In genomic region chr7:1055491-1056005, GRCh38 we compare ENCODE assay signal across 13 cellular contexts.
DNase-seq lines count a peak whose midpoint lies in the region; ATAC-seq and TF ChIP-seq lines count a peak whose summit lies in the region.
"Had no signal": no experiment of that assay in that cellular context is flagged by ENCODE, and none has a peak within 500 bp of the region (broad histone marks: within the 10 kb centered on the region; RNA-seq: fewer than 3 reads in every experiment).

No MANE protein-coding gene starts in this region.

- H4K20me1 ChIP-seq in BLaER1 (peaks cover 38% of the 10 kb centered on the region), Loucy (ENCODE audit: insufficient read depth, low read length, poor library complexity, severe bottlenecking) (peaks cover 12% of the 10 kb centered on the region)

- H3K9me3 ChIP-seq in BLaER1 (no peaks in the 10 kb centered on the region), Loucy (ENCODE audit: insufficient read depth, low read depth, low read length) (no peaks in the 10 kb centered on the region)

- H3K36me3 ChIP-seq in BLaER1 (peaks cover 16% of the 10 kb centered on the region), Loucy (ENCODE audit: insufficient read depth, low read length) (no peaks in the 10 kb centered on the region), rectal smooth muscle tissue (ENCODE audit: control insufficient read depth, insufficient read depth, low read length) (no peaks in the 10 kb centered on the region)
- H3K36me3 ChIP-seq: cardiac muscle cell had no signal

- H3K4me1 ChIP-seq in BLaER1 = peaks cover 95% of the 10 kb centered on the region
- H3K4me1 ChIP-seq in Loucy (ENCODE audit: insufficient read depth, low read length, poor library complexity, severe bottlenecking) = peaks cover 56% of the 10 kb centered on the region
- H3K4me1 ChIP-seq in rectal smooth muscle tissue (ENCODE audit: control insufficient read depth, insufficient read depth, low read length) = peaks cover 28% of the 10 kb centered on the region

- H3K4me1 Mint-ChIP-seq in dendritic cell treated with granulocyte-macrophage colony-stimulating factor and Interleukin-4, amounts not matched to agents 40 ng/mL and 50 ng/mL, for 4 days (ENCODE audit: low read depth) = peaks cover 69% of the 10 kb centered on the region

- peak overlapping the region; percentile 77 for H3K27ac Mint-ChIP-seq in dendritic cell treated with granulocyte-macrophage colony-stimulating factor and Interleukin-4, amounts not matched to agents 40 ng/mL and 50 ng/mL, for 4 days

- H3K36me3 Mint-ChIP-seq in dendritic cell treated with granulocyte-macrophage colony-stimulating factor and Interleukin-4, amounts not matched to agents 40 ng/mL and 50 ng/mL, for 4 days (ENCODE audit: low read depth) = peaks cover 51% of the 10 kb centered on the region

- TF ChIP-seq CTCF in Loucy (conservative IDR thresholded peaks at IDR 0.05; ENCODE audit: low read length) = no peak

- H3K9ac ChIP-seq in BLaER1 = peak overlapping the region; percentile 86
- H3K9ac ChIP-seq in Loucy (ENCODE audit: low read depth, low read length, poor library complexity, severe bottlenecking) = peak overlapping the region; percentile 98
- peak overlapping the region; percentile 29 for H3K9ac ChIP-seq in rectal smooth muscle tissue (ENCODE audit: low read length)

- peaks cover 48% of the 10 kb centered on the region for H3K79me2 ChIP-seq in Loucy (ENCODE audit: insufficient read depth, low read length)

- DNase-seq in central memory CD4-positive, alpha-beta T cell = no peak
- DNase-seq in NCI-H1105 treated with DMSO at 0.1 percent for 48 hours (lab: John Stamatoyannopoulos, UW) = no peak
- DNase-seq: NCI-H1436, NCI-H82 had no signal

- H3K4me2 ChIP-seq in BLaER1 (peak overlapping the region; percentile 100), Loucy (ENCODE audit: low read depth, low read length, poor library complexity, severe bottlenecking) (peak overlapping the region; percentile 95)

- intact Hi-C loops in dendritic cell treated with granulocyte-macrophage colony-stimulating factor and Interleukin-4, amounts not matched to agents 40 ng/mL and 50 ng/mL, for 4 days (cut with micrococcal nuclease) = no loop called here

- H3K4me3 Mint-ChIP-seq in dendritic cell treated with granulocyte-macrophage colony-stimulating factor and Interleukin-4, amounts not matched to agents 40 ng/mL and 50 ng/mL, for 4 days = peak overlapping the region; percentile 66

- H3K9me3 Mint-ChIP-seq in dendritic cell treated with granulocyte-macrophage colony-stimulating factor and Interleukin-4, amounts not matched to agents 40 ng/mL and 50 ng/mL, for 4 days = no peaks in the 10 kb centered on the region

- ATAC-seq in GM21528 (IDR thresholded peaks at IDR 0.05; ENCODE audit: low FRiP score, unreplicated experiment) (no peak), HG02852 (IDR thresholded peaks at IDR 0.05; ENCODE audit: unreplicated experiment) (no peak)
- ATAC-seq: GM12878, SK-N-SH treated with all-trans-retinoic acid at 6 μM for 48 hours had no signal

- H3K9me2 ChIP-seq in Loucy (replicated peaks; ENCODE audit: low read depth, low read length) = no peaks in the 10 kb centered on the region

- H3K27me3 ChIP-seq in BLaER1 (no peaks in the 10 kb centered on the region), Loucy (ENCODE audit: insufficient read depth, low read length, poor library complexity, severe bottlenecking) (no peaks in the 10 kb centered on the region), rectal smooth muscle tissue (ENCODE audit: control insufficient read depth, insufficient read depth, low read length) (peaks cover 3% of the 10 kb centered on the region)
- H3K27me3 ChIP-seq: cardiac muscle cell had no signal

- peaks cover 6% of the 10 kb centered on the region for H3F3A ChIP-seq in Loucy (ENCODE audit: low read depth)

- H3K27ac ChIP-seq in BLaER1 (peak overlapping the region; percentile 94), rectal smooth muscle tissue (ENCODE audit: low read depth, low read length) (peak overlapping the region; percentile 82)
- H3K27ac ChIP-seq: cardiac muscle cell had no signal

- 0 out of 2 replicates have a peak overlapping the region, but pooled peaks have one; percentile 22 for H2AFZ ChIP-seq in Loucy (ENCODE audit: low read length)

- H3K27me3 Mint-ChIP-seq in dendritic cell treated with granulocyte-macrophage colony-stimulating factor and Interleukin-4, amounts not matched to agents 40 ng/mL and 50 ng/mL, for 4 days = peaks cover 76% of the 10 kb centered on the region

- H3K4me3 ChIP-seq in BLaER1 (peak overlapping the region; percentile 73), Loucy (ENCODE audit: low read length, poor library complexity, severe bottlenecking) (peak overlapping the region; percentile 87), rectal smooth muscle tissue (ENCODE audit: low read length) (peak overlapping the region; percentile 61)
- H3K4me3 ChIP-seq: cardiac muscle cell, GM12878 had no signal

Comparison
In these comparisons a context has a peak if more than half of its experiments do, and no peak if none do; other contexts are left out.
1. H3K9ac ChIP-seq: peak in every context shown above with its lines; median percentile 98 in Loucy; 86 in BLaER1; 29 in rectal smooth muscle tissue.